2 cellular contexts compared by ENCODE assay signal in genomic region chr7:135713836-135714470, GRCh38.
TF ChIP-seq lines count a peak whose summit lies in the region.

No MANE protein-coding gene starts in this region.

TF ChIP-seq in IMR-90, 13 proteins besides CTCF, POLR2A, EP300 and RAD21:
- TF ChIP-seq ELK1 (IDR thresholded peaks at IDR 0.05; ENCODE audit: borderline replicate concordance, low read depth, low read length) (no peak), RCOR1 (IDR thresholded peaks at IDR 0.05; ENCODE audit: insufficient replicate concordance, low read length) (no peak), USF2 (IDR thresholded peaks at IDR 0.05; ENCODE audit: low read depth, low read length) (no peak), MAZ (IDR thresholded peaks at IDR 0.05; ENCODE audit: borderline replicate concordance, low read depth, low read length) (no peak)

TF ChIP-seq in HEK293T, 16 proteins besides CTCF, POLR2A, EP300 and RAD21:
- TF ChIP-seq SP1 (IDR thresholded peaks at IDR 0.05) (no peak), SUZ12 (IDR thresholded peaks at IDR 0.05) (no peak), FOXK2 (IDR thresholded peaks at IDR 0.05) (no peak), TARDBP (IDR thresholded peaks at IDR 0.05) (no peak), NFRKB (IDR thresholded peaks at IDR 0.05) (no peak), L3MBTL2 (conservative IDR thresholded peaks at IDR 0.05) (no peak)
